ENCODE assay signal across 12 cellular contexts in genomic region chr2:38509322-38509946, GRCh38.
DNase-seq lines count a peak whose midpoint lies in the region; ATAC-seq, FAIRE-seq and TF ChIP-seq lines count a peak whose summit lies in the region.
"Had no signal": no experiment of that assay in that cellular context is flagged by ENCODE, and none has a peak within 500 bp of the region (broad histone marks: within the 10 kb centered on the region; RNA-seq: fewer than 3 reads in every experiment).

No MANE protein-coding gene starts in this region.

- H3K4ac ChIP-seq in IMR-90 (ENCODE audit: low read depth, low read length) = peak overlapping the region; percentile 54; the same call in 1 of the 2 replicates

- TF ChIP-seq CTCF in IMR-90 (conservative IDR thresholded peaks at IDR 0.05; ENCODE audit: low read depth, low read length) = no peak
- TF ChIP-seq CTCF in K562 (IDR thresholded peaks at IDR 0.05 in 2 of 3, conservative IDR thresholded peaks at IDR 0.05 in 1 of 3; ENCODE audit: insufficient read depth in 2 of 3, low read depth in 1 of 3, low read length in 3 of 3) = no peak
- no peak for TF ChIP-seq CTCF in lower leg skin (IDR thresholded peaks at IDR 0.05)

- H3K36me3 ChIP-seq in IMR-90 (ENCODE audit: control insufficient read depth, insufficient read depth, low read length) (no peaks in the 10 kb centered on the region), K562 (ENCODE audit: control insufficient read depth, insufficient read depth, low read length) (no peaks in the 10 kb centered on the region)

- H3K18ac ChIP-seq in IMR-90 (ENCODE audit: low read depth, low read length) = peak overlapping the region; percentile 80

- in situ Hi-C loops in ACHN (cut with HindIII; ENCODE audit: low pct_ligation_motif_present, low pct_unique_long_range_greater_than_20kb, low sequenced_read_pairs) = no loop called here
- in situ Hi-C loops in IMR-90 (cut with MboI; ENCODE audit: low sequenced_read_pairs) = loop anchor here (25.0 kb wide), 1 partner anchor 197 kb away; no protein-coding TSS in a partner anchor
- in situ Hi-C loops in K562 (cut with MboI) = loop anchor here (5.0 kb wide), 1 partner anchor 192 kb away; no protein-coding TSS in a partner anchor

- H3K27me3 ChIP-seq in IMR-90 (ENCODE audit: control insufficient read depth, insufficient read depth, low read length) (peaks cover 2% of the 10 kb centered on the region; the same call in 1 of the 2 replicates), K562 (ENCODE audit: control insufficient read depth in 2 of 2, insufficient read depth in 2 of 2, low read length in 2 of 2) (no peaks in the 10 kb centered on the region)

- BruUV-seq in IMR-90 (replicated peaks; lab: Mats Ljungman, UMichigan) = no TSS peak
- BruUV-seq in K562 (replicated peaks; lab: Mats Ljungman, UMichigan) = no TSS peak

- H3K56ac ChIP-seq in IMR-90 (ENCODE audit: extremely low read depth, insufficient read depth, low read length) = no peak overlapping the region

- H3K23ac ChIP-seq in IMR-90 (ENCODE audit: low read depth, low read length) = 0 out of 2 replicates have a peak overlapping the region, but pooled peaks have one; percentile 51

- H3K4me3 ChIP-seq in IMR-90 (ENCODE audit: insufficient read depth, low read depth, low read length) (no peak overlapping the region), K562 (no peak overlapping the region), lower leg skin (ENCODE audit: low read depth, poor library complexity, severe bottlenecking) (no peak overlapping the region)

- H3K27ac ChIP-seq in IMR-90 (ENCODE audit: insufficient read depth, low read length) (peak overlapping the region; percentile 17; the same call in 1 of the 2 replicates), K562 (ENCODE audit: extremely low read depth, low read depth, low read length) (peak overlapping the region; percentile 22; the same call in 1 of the 3 replicates)

- H2AK9ac ChIP-seq in IMR-90 (replicated peaks; ENCODE audit: low read depth, low read length, poor library complexity) = no peak overlapping the region

- WGBS in IMR-90 (ENCODE audit: extremely low coverage in 2 of 2, insufficient read length in 1 of 2), 2 experiments = no CpG with 5 or more reads among the region's 5 CpGs
- 1% methylated on average over 5 of the region's 5 CpGs for WGBS in K562 (ENCODE audit: insufficient coverage, low coverage, missing lambda C conversion rate)
- 54 to 62% methylated on average over 5 of the region's 5 CpGs for whole genome bisulfite sequencing in lower leg skin, 2 donors

- no peaks in the 10 kb centered on the region for H3K79me2 ChIP-seq in K562 (ENCODE audit: control insufficient read depth, insufficient read depth, low read length)

- H2AK5ac ChIP-seq in IMR-90 (ENCODE audit: low read depth, low read length) = no peak overlapping the region

- peak overlapping the region; percentile 30; the same call in 1 of the 3 replicates for H2BK15ac ChIP-seq in IMR-90 (ENCODE audit: low read depth, low read length)

- H3K79me1 ChIP-seq in IMR-90 (ENCODE audit: low read depth in 1 of 2, low read length in 2 of 2) = no peaks in the 10 kb centered on the region

- H2BK5ac ChIP-seq in IMR-90 (ENCODE audit: low read depth, low read length, poor library complexity, severe bottlenecking) = no peak overlapping the region

- peak; percentile 65 for FAIRE-seq in K562 (lab: Jason Lieb, UNC)

- POLR2A ChIA-PET in IMR-90 (lab: Charles Lee; ENCODE audit: unreplicated experiment) = no interaction called here
- POLR2A ChIA-PET in K562 (lab: Yijun Ruan, JAX) = interaction anchor here (0.6 to 2.0 kb wide), 8 partner anchors 12 to 632 kb away, joined by 3 to 8 read pairs (median 4); partner anchors contain the start of gene SRSF7

- H3K4me2 ChIP-seq in IMR-90 (ENCODE audit: low read depth, low read length) = peak overlapping the region; percentile 36; the same call in 1 of the 2 replicates
- H3K4me2 ChIP-seq in K562 (ENCODE audit: insufficient read depth, low read length) = no peak overlapping the region

- peak overlapping the region; percentile 44 for H4K91ac ChIP-seq in IMR-90 (ENCODE audit: insufficient read depth, low read depth, low read length)

- DNase-seq in ACHN = peak; percentile 8
- DNase-seq in IMR-90 = peak; percentile 82
- DNase-seq in K562 (ENCODE audit: extremely low read depth in 1 of 4, low spot score in 3 of 4) = peak in 2 of 4 experiments; percentile 43 to 65
- peak; percentile 27 to 63 for DNase-seq in lung microvascular endothelial cell (ENCODE audit: low read depth in 2 of 2)
- DNase-seq in stimulated activated naive CD8-positive, alpha-beta T cell treated with anti-CD3 and anti-CD28 coated beads, Interleukin-15, Interleukin-2, amounts not matched to agents 100 U/mL and 50 U/mL, for 24 hours = no peak
- no peak for DNase-seq in lower leg skin (ENCODE audit: low spot score in 2 of 2)
- no peak for DNase-seq in activated CD4-positive, alpha-beta T cell treated with anti-CD3 and anti-CD28 coated beads, Interleukin-2, amount 50 U/mL, for 48 hours
- DNase-seq: CD4-positive, alpha-beta T cell; cortex of kidney; Kasumi-1; left ventricle myocardium superior had no signal

- H3K9me1 ChIP-seq in IMR-90 (ENCODE audit: insufficient read depth, low read length) (peaks cover 9% of the 10 kb centered on the region; the same call in 1 of the 2 replicates), K562 (ENCODE audit: control insufficient read depth, insufficient read depth, low read length) (peaks cover 4% of the 10 kb centered on the region)

- ATAC-seq in IMR-90 (ENCODE audit: low read depth) (peak; percentile 41), K562 (peak; percentile 76), GM21737 (IDR thresholded peaks at IDR 0.05; ENCODE audit: unreplicated experiment) (no peak)
- no peak for ATAC-seq in stimulated activated naive CD8-positive, alpha-beta T cell treated with anti-CD3 and anti-CD28 coated beads, Interleukin-15, Interleukin-2, amounts not matched to agents 100 U/mL and 50 U/mL, for 24 hours

- no peak overlapping the region for H3K9ac ChIP-seq in IMR-90 (ENCODE audit: low read depth, low read length)
- H3K9ac ChIP-seq in K562 (ENCODE audit: insufficient read depth in 1 of 2, low read depth in 2 of 2, low read length in 2 of 2) = peak overlapping the region; percentile 19 to 33; a peak in 1 of 4 replicates

- TF ChIP-seq RAD21 in IMR-90 (IDR thresholded peaks at IDR 0.05; ENCODE audit: low read length) = no peak
- no peak for TF ChIP-seq RAD21 in K562 (CRISPR knock-in tag; conservative IDR thresholded peaks at IDR 0.05 in 1 of 2, IDR thresholded peaks at IDR 0.05 in 1 of 2)

- TF ChIP-seq EP300 in K562 (IDR thresholded peaks at IDR 0.05; ENCODE audit: low read length) = 0 out of 2 replicates have a peak, but pooled peaks have one; percentile 20

- CTCF ChIA-PET in IMR-90 (lab: Yijun Ruan, JAX) = interaction anchor here (0.6 to 1.0 kb wide), 2 partner anchors 10 to 388 kb away, joined by 3 to 5 read pairs; no protein-coding TSS in a partner anchor
- CTCF ChIA-PET in K562 (lab: Yijun Ruan, JAX; ENCODE audit: low intra/inter-chr PET ratio) = interaction anchor here (0.7 to 3.6 kb wide), 2 partner anchors 194 to 546 kb away, joined by 3 to 18 read pairs; no protein-coding TSS in a partner anchor

- TF ChIP-seq POLR2A in IMR-90 (IDR thresholded peaks at IDR 0.05; ENCODE audit: low read depth, low read length) = no peak
- TF ChIP-seq POLR2A in K562 (conservative IDR thresholded peaks at IDR 0.05) = no peak
- TF ChIP-seq POLR2A in lower leg skin (IDR thresholded peaks at IDR 0.05) = no peak

- dilution Hi-C loops in IMR-90 (cut with HindIII; ENCODE audit: low sequenced_read_pairs, unreplicated experiment) = no loop called here

- H4K20me1 ChIP-seq in IMR-90 (ENCODE audit: insufficient read depth, low read length) (no peaks in the 10 kb centered on the region), K562 (replicated peaks; ENCODE audit: control insufficient read depth, insufficient read depth, low read length) (no peaks in the 10 kb centered on the region; the same call in 1 of the 2 replicates)

- H2AFZ ChIP-seq in IMR-90 (replicated peaks; ENCODE audit: low read length, poor library complexity) (no peak overlapping the region), K562 (ENCODE audit: low read depth, low read length) (0 out of 2 replicates have a peak overlapping the region, but pooled peaks have one; percentile 29)

- peak overlapping the region; percentile 65 for H2BK120ac ChIP-seq in IMR-90 (ENCODE audit: low read depth, low read length)

- peak overlapping the region in 1 of 2 experiments; percentile 16; a peak in 1 of 4 replicates for H4K8ac ChIP-seq in IMR-90 (ENCODE audit: low read depth in 2 of 2, low read length in 2 of 2)

- intact Hi-C loops in IMR-90 (cut with micrococcal nuclease) = loop anchor here (2.0 to 10.0 kb wide), 3 partner anchors 132 to 525 kb away; partner anchors contain the start of gene ATL2
- intact Hi-C loops in K562 (cut with micrococcal nuclease) = loop anchor here (5.0 kb wide), 1 partner anchor 67 kb away; no protein-coding TSS in a partner anchor
- intact Hi-C loops in lower leg skin (cut with DNase I; ENCODE audit: low total_unique reads) = no loop called here

- H4K5ac ChIP-seq in IMR-90 (ENCODE audit: low read depth, low read length) = peak overlapping the region; percentile 41; the same call in 1 of the 2 replicates

- H2BK20ac ChIP-seq in IMR-90 (ENCODE audit: low read depth, low read length) = peak overlapping the region; percentile 80

- H3K4me1 ChIP-seq in IMR-90 (ENCODE audit: control insufficient read depth, insufficient read depth, low read length) = peaks cover 13% of the 10 kb centered on the region
- peaks cover 22 to 31% of the 10 kb centered on the region in 2 experiments for H3K4me1 ChIP-seq in K562 (replicated peaks in 1 of 2; ENCODE audit: control insufficient read depth in 2 of 2, insufficient read depth in 2 of 2, low read length in 2 of 2)

- H3K9me3 ChIP-seq in IMR-90 (ENCODE audit: control insufficient read depth, insufficient read depth, low read length) (no peaks in the 10 kb centered on the region), K562 (replicated peaks; ENCODE audit: control insufficient read depth, insufficient read depth, low read depth, low read length) (no peaks in the 10 kb centered on the region)

- 0 out of 2 replicates have a peak overlapping the region, but pooled peaks have one; percentile 16 for H3K14ac ChIP-seq in IMR-90 (replicated peaks; ENCODE audit: low read depth, low read length)

TF ChIP-seq in IMR-90, 13 proteins besides CTCF, POLR2A, EP300 and RAD21 (continues in another document):
- TF ChIP-seq FOS (IDR thresholded peaks at IDR 0.05; ENCODE audit: low read depth, low read length) (peak; percentile 11; the same call in 1 of the 2 replicates), MAZ (IDR thresholded peaks at IDR 0.05; ENCODE audit: borderline replicate concordance, low read depth, low read length) (no peak), BHLHE40 (IDR thresholded peaks at IDR 0.05; ENCODE audit: low read depth, low read length) (no peak), CEBPB (IDR thresholded peaks at IDR 0.05; ENCODE audit: low read depth, low read length) (no peak)

TF ChIP-seq in K562, 482 proteins besides CTCF, POLR2A, EP300 and RAD21 (continues in another document):
- TF ChIP-seq ZNF316 (IDR thresholded peaks at IDR 0.05) (peak; percentile 96), NFIC (IDR thresholded peaks at IDR 0.05) (peak; percentile 86), PYGO2 (tag; IDR thresholded peaks at IDR 0.05) (no peak), FOSL1 (tag; conservative IDR thresholded peaks at IDR 0.05) (peak; percentile 72)

Comparison
In these comparisons a context has a peak if more than half of its experiments do, and no peak if none do; other contexts are left out.
1. DNase-seq: peak in ACHN (single experiment), IMR-90 (single experiment) and lung microvascular endothelial cell (2 of 2); none in stimulated activated naive CD8-positive, alpha-beta T cell treated with anti-CD3 and anti-CD28 coated beads, Interleukin-15, Interleukin-2, amounts not matched to agents 100 U/mL and 50 U/mL, for 24 hours (single experiment), lower leg skin (0 of 2) and activated CD4-positive, alpha-beta T cell treated with anti-CD3 and anti-CD28 coated beads, Interleukin-2, amount 50 U/mL, for 48 hours (0 of 2).
2. ATAC-seq: peak in IMR-90 (single experiment) and K562 (single experiment); none in stimulated activated naive CD8-positive, alpha-beta T cell treated with anti-CD3 and anti-CD28 coated beads, Interleukin-15, Interleukin-2, amounts not matched to agents 100 U/mL and 50 U/mL, for 24 hours (single experiment) and GM21737 (single experiment).